8 cellular contexts compared by ENCODE assay signal in the genomic region with DNA sequence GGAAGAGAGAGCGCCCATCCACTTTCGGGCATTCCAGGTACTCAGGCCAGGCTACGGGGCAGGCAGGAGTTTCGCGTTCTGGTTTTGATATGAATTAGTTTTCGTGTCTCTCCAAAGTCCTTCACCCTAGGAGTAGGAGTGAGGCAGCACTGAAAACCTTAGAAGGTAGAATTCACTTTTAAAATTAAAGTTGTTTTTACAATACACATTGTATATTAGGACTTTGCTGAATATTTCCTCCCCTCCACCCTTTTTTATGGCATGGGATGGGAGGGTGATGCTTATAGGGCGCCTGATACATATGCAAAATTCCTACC. TPM values are rescaled to one million over a fixed set of nuclear protein-coding genes. Genes with fewer than 3 reads are reported as not detected.
A peak's percentile ranks its signal among the peaks of the same experiment; 100 is the strongest.
DNase-seq lines count a peak whose midpoint lies in the region; ATAC-seq and TF ChIP-seq lines count a peak whose summit lies in the region.

No MANE protein-coding gene starts in this region.

- H3F3A ChIP-seq in GM23338 (replicated peaks; ENCODE audit: low read depth), result 0 out of 2 replicates have a peak, but pooled peaks cover 6% of the 10 kb centered on the region

- CTCF ChIA-PET in activated CD4-positive, alpha-beta memory T cell treated with anti-CD3 and anti-CD28 coated beads, Interleukin-2, amount 10 ng/mL, durations not matched to agents 7 days and 5 days (lab: Charles Lee), result interaction anchor here (1.3 kb wide), 1 partner anchor 129 kb away, joined by 4 read pairs; no protein-coding TSS in a partner anchor

- H3K9me3 ChIP-seq in hepatocyte (ENCODE audit: low read depth), result no peaks in the 10 kb centered on the region
- H3K9me3 ChIP-seq in skeletal muscle satellite cell (replicated peaks; ENCODE audit: low read length), result no peaks in the 10 kb centered on the region

- H2AFZ ChIP-seq in GM23338, result peak overlapping the region; percentile 78
- peak overlapping the region; percentile 85 for H2AFZ ChIP-seq in hepatocyte

- peak overlapping the region; percentile 88 for H3K4me2 ChIP-seq in GM23338
- H3K4me2 ChIP-seq in hepatocyte, result peak overlapping the region; percentile 92
- peak overlapping the region; percentile 87 for H3K4me2 ChIP-seq in skeletal muscle satellite cell (ENCODE audit: low read length)

- peak overlapping the region; percentile 72 for H3K9ac ChIP-seq in skeletal muscle satellite cell (ENCODE audit: low read depth, low read length)

- H3K4me1 ChIP-seq in GM23338 (ENCODE audit: insufficient read depth), result peaks cover 13% of the 10 kb centered on the region
- H3K4me1 ChIP-seq in hepatocyte (ENCODE audit: insufficient read depth), result peaks cover 5% of the 10 kb centered on the region
- H3K4me1 ChIP-seq in skeletal muscle satellite cell (ENCODE audit: control insufficient read depth, insufficient read depth, low read length), result peaks cover 24% of the 10 kb centered on the region

- H3K9me2 ChIP-seq in GM23338 (ENCODE audit: insufficient read depth) (no peaks in the 10 kb centered on the region), hepatocyte (replicated peaks; ENCODE audit: insufficient read depth) (no peaks in the 10 kb centered on the region)

- H3K4me3 Mint-ChIP-seq in GM23338, result peak overlapping the region; percentile 94
- peak overlapping the region; percentile 81 for H3K4me3 Mint-ChIP-seq in activated CD4-positive, alpha-beta memory T cell treated with anti-CD3 and anti-CD28 coated beads, Interleukin-2, amount 10 ng/mL, durations not matched to agents 7 days and 5 days

- DNase-seq in GM23338 (ENCODE audit: low spot score) (no peak), hepatocyte (ENCODE audit: low spot score) (no peak), 8988T (no peak)
- DNase-seq in activated CD4-positive, alpha-beta memory T cell treated with anti-CD3 and anti-CD28 coated beads, Interleukin-2, amount 10 ng/mL, durations not matched to agents 7 days and 5 days, result no peak

- peak overlapping the region; percentile 84 for H3K27ac ChIP-seq in GM23338 (ENCODE audit: low read depth)
- peak overlapping the region; percentile 90 for H3K27ac ChIP-seq in hepatocyte

- H3K36me3 Mint-ChIP-seq in GM23338 (ENCODE audit: low read depth), result no peaks in the 10 kb centered on the region
- peaks cover 4% of the 10 kb centered on the region for H3K36me3 Mint-ChIP-seq in activated CD4-positive, alpha-beta memory T cell treated with anti-CD3 and anti-CD28 coated beads, Interleukin-2, amount 10 ng/mL, durations not matched to agents 7 days and 5 days (ENCODE audit: low read depth)

- H3K4me1 Mint-ChIP-seq in GM23338, result peaks cover 22% of the 10 kb centered on the region
- H3K4me1 Mint-ChIP-seq in activated CD4-positive, alpha-beta memory T cell treated with anti-CD3 and anti-CD28 coated beads, Interleukin-2, amount 10 ng/mL, durations not matched to agents 7 days and 5 days, result peaks cover 17% of the 10 kb centered on the region

- H3K79me2 ChIP-seq in GM23338 (replicated peaks; ENCODE audit: insufficient read depth) (no peaks in the 10 kb centered on the region; the same call in 1 of the 2 replicates), hepatocyte (peaks cover 44% of the 10 kb centered on the region)

- ATAC-seq in GM23338 (no peak), HG03025 (IDR thresholded peaks at IDR 0.05; ENCODE audit: low FRiP score, unreplicated experiment) (no peak), GM19023 (IDR thresholded peaks at IDR 0.05; ENCODE audit: unreplicated experiment) (no peak), HG03342 (IDR thresholded peaks at IDR 0.05; ENCODE audit: unreplicated experiment) (no peak)

- no peaks in the 10 kb centered on the region for H3K27me3 ChIP-seq in GM23338 (ENCODE audit: insufficient read depth)
- H3K27me3 ChIP-seq in hepatocyte, result no peaks in the 10 kb centered on the region
- no peaks in the 10 kb centered on the region for H3K27me3 ChIP-seq in skeletal muscle satellite cell (ENCODE audit: control insufficient read depth, insufficient read depth, low read length)

- no peaks in the 10 kb centered on the region for H3K36me3 ChIP-seq in GM23338 (ENCODE audit: insufficient read depth)
- no peaks in the 10 kb centered on the region for H3K36me3 ChIP-seq in hepatocyte (replicated peaks; ENCODE audit: insufficient read depth, low read depth)
- no peaks in the 10 kb centered on the region for H3K36me3 ChIP-seq in skeletal muscle satellite cell (ENCODE audit: insufficient read depth, low read length)

- WGBS in hepatocyte (ENCODE audit: low lambda C conversion rate, missing lambda C conversion rate), result 6% methylated on average over 7 of the region's 7 CpGs

- H3K4me3 ChIP-seq in GM23338 (peak overlapping the region; percentile 75), hepatocyte (peak overlapping the region; percentile 77), skeletal muscle satellite cell (ENCODE audit: low read length) (peak overlapping the region; percentile 77)

- H4K20me1 ChIP-seq in GM23338 (replicated peaks; ENCODE audit: insufficient read depth), result no peaks in the 10 kb centered on the region
- H4K20me1 ChIP-seq in hepatocyte (ENCODE audit: insufficient read depth, poor library complexity, severe bottlenecking), result no peaks in the 10 kb centered on the region

- no peak for TF ChIP-seq CTCF in GM23338 (conservative IDR thresholded peaks at IDR 0.05; ENCODE audit: low read depth in 2 of 2)
- no peak for TF ChIP-seq CTCF in hepatocyte (IDR thresholded peaks at IDR 0.05; ENCODE audit: poor library complexity)

- no peak overlapping the region for H3K27ac Mint-ChIP-seq in GM23338
- H3K27ac Mint-ChIP-seq in activated CD4-positive, alpha-beta memory T cell treated with anti-CD3 and anti-CD28 coated beads, Interleukin-2, amount 10 ng/mL, durations not matched to agents 7 days and 5 days, result no peak overlapping the region

- peaks cover 6% of the 10 kb centered on the region for H3K27me3 Mint-ChIP-seq in GM23338 (ENCODE audit: insufficient read depth, low read depth, poor library complexity)
- H3K27me3 Mint-ChIP-seq in activated CD4-positive, alpha-beta memory T cell treated with anti-CD3 and anti-CD28 coated beads, Interleukin-2, amount 10 ng/mL, durations not matched to agents 7 days and 5 days, result peaks cover 28% of the 10 kb centered on the region

- POLR2A ChIA-PET in activated CD4-positive, alpha-beta memory T cell treated with anti-CD3 and anti-CD28 coated beads, Interleukin-2, amount 10 ng/mL, durations not matched to agents 7 days and 5 days (lab: Charles Lee), result interaction anchor here (1.3 to 4.1 kb wide), 4 partner anchors 10 to 17 kb away, joined by 3 to 32 read pairs (median 5); no protein-coding TSS in a partner anchor

- H3K9me3 Mint-ChIP-seq in GM23338, result no peaks in the 10 kb centered on the region
- H3K9me3 Mint-ChIP-seq in activated CD4-positive, alpha-beta memory T cell treated with anti-CD3 and anti-CD28 coated beads, Interleukin-2, amount 10 ng/mL, durations not matched to agents 7 days and 5 days, result no peaks in the 10 kb centered on the region

TF ChIP-seq in GM23338, 12 proteins besides CTCF, POLR2A, EP300 and RAD21 (continues in another document):
- TF ChIP-seq ETS1 (IDR thresholded peaks at IDR 0.05), result no peak
- TF ChIP-seq STAT1 (IDR thresholded peaks at IDR 0.05; ENCODE audit: unreplicated experiment), result no peak
- TF ChIP-seq POLR2AphosphoS5 (IDR thresholded peaks at IDR 0.05; ENCODE audit: low read depth), result no peak

RNA-seq across cellular contexts. Expression of gene ITGA1, which starts 0.7 kb away (rescaled TPM):
- 4.9 and 12.0 TPM in 2 replicates for total RNA-seq in GM23338 (2014; rRNA removed; shearing (Covaris generic))
- polyA plus RNA-seq in GM23338 (2016; fragmentation: Nextera tagmentation; extraction: Ambion mirVana) (1.8 and 2.6 TPM in 2 replicates), hepatocyte (13.4 and 15.0 TPM in 2 replicates)
- 1 to 10 TPM; 4.9 to 8.0 TPM for total RNA-seq in activated CD4-positive, alpha-beta memory T cell treated with anti-CD3 and anti-CD28 coated beads, Interleukin-2, amount 10 ng/mL, durations not matched to agents 7 days and 5 days
- total RNA-seq in hepatocyte, result 40.3 and 46.9 TPM in 2 replicates
- total RNA-seq in skeletal muscle satellite cell (2012; rRNA removed), result 3.1 and 5.3 TPM in 2 replicates

RNA-seq across cellular contexts. Expression of gene PELO, which starts 0.7 kb away (rescaled TPM):
- 15.2 and 15.6 TPM in 2 replicates for total RNA-seq in GM23338 (2014; rRNA removed; shearing (Covaris generic))
- polyA plus RNA-seq in GM23338 (2016; fragmentation: Nextera tagmentation; extraction: Ambion mirVana) (13.6 and 13.8 TPM in 2 replicates), hepatocyte (27.0 and 28.2 TPM in 2 replicates)
- total RNA-seq in activated CD4-positive, alpha-beta memory T cell treated with anti-CD3 and anti-CD28 coated beads, Interleukin-2, amount 10 ng/mL, durations not matched to agents 7 days and 5 days, result 10 to 100 TPM; 20.6 TPM
- 21.9 and 24.3 TPM in 2 replicates for total RNA-seq in hepatocyte
- total RNA-seq in skeletal muscle satellite cell (2012; rRNA removed), result 19.8 and 23.6 TPM in 2 replicates
